24 cellular contexts compared by ENCODE assay signal in the genomic region with DNA sequence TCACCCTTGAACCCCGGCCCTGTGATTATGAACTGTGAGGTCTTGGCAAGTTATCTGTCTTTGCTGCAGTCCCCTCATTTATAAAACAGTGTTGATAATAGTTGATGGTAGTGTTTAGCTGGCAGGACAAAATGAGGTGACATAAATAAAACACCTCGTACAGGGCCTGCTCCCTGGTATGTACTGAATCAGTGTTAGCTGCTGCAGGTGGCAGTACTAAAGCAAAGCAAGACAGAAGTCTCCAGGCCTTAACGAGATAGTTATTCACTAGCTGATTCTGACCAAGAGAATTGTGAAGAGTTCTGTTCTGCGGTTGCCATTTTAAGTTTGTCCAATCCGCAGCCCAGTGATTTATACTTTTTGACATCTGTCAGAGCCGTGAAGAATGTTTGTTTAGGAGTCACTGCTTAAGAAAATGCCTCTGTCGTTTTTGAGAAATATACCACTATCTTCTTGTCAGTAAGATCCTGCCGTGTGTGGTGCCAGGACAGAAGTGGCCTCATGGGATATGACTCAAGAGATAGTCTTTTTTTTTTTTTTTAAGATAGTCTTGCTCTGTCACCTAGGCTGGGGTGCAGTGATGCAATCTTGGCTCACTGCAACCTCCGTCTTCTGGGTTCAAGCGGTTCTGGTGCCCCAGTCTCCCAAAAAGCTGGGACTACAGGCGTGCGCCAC.
DNase-seq lines count a peak whose midpoint lies in the region; ATAC-seq, FAIRE-seq and TF ChIP-seq lines count a peak whose summit lies in the region.
"Had no signal": no experiment of that assay in that cellular context is flagged by ENCODE, and none has a peak within 500 bp of the region (broad histone marks: within the 10 kb centered on the region; RNA-seq: fewer than 3 reads in every experiment).

No MANE protein-coding gene starts in this region.

- H3K9ac ChIP-seq in astrocyte (ENCODE audit: low read length) = no peak overlapping the region
- no peak overlapping the region for H3K9ac ChIP-seq in neural progenitor cell

- H3K36me3 Mint-ChIP-seq in astrocyte (ENCODE audit: low read depth, unreplicated experiment) (peaks cover 19% of the 10 kb centered on the region), neural progenitor cell (peaks cover 17% of the 10 kb centered on the region)

- peaks cover 9% of the 10 kb centered on the region for H3K9me3 ChIP-seq in A549
- no peaks in the 10 kb centered on the region for H3K9me3 ChIP-seq in astrocyte (ENCODE audit: insufficient read depth, low read depth, low read length)
- no peaks in the 10 kb centered on the region for H3K9me3 ChIP-seq in neural progenitor cell (ENCODE audit: low read depth)
- H3K9me3 ChIP-seq in gastroesophageal sphincter = peaks cover 0 to 6% (median 0%) of the 10 kb centered on the region in 3 donors
- H3K9me3 ChIP-seq: neutrophil, suprapubic skin had no signal

- H3K4me1 Mint-ChIP-seq in astrocyte (ENCODE audit: low read depth, unreplicated experiment) = no peaks in the 10 kb centered on the region
- H3K4me1 Mint-ChIP-seq in neural progenitor cell = no peaks in the 10 kb centered on the region

- TF ChIP-seq RAD21 in A549 (conservative IDR thresholded peaks at IDR 0.05 in 1 of 2, IDR thresholded peaks at IDR 0.05 in 1 of 2) = no peak

- TF ChIP-seq CTCF in A549 (IDR thresholded peaks at IDR 0.05) (no peak), astrocyte (IDR thresholded peaks at IDR 0.05; ENCODE audit: insufficient read depth, low read depth, low read length) (no peak), fibroblast of pulmonary artery (IDR thresholded peaks at IDR 0.05; ENCODE audit: low read length, missing control alignments) (no peak), neural progenitor cell (IDR thresholded peaks at IDR 0.05) (no peak), gastroesophageal sphincter (IDR thresholded peaks at IDR 0.05) (no peak)

- CTCF ChIA-PET in A549 (lab: Yijun Ruan, JAX) = interaction anchor here (0.5 to 1.8 kb wide), 4 partner anchors 10 to 1098 kb away, joined by 3 to 6 read pairs (median 3); no protein-coding TSS in a partner anchor

- H3K36me3 ChIP-seq in astrocyte (ENCODE audit: insufficient read depth, low read length) (no peaks in the 10 kb centered on the region), neural progenitor cell (no peaks in the 10 kb centered on the region), gastroesophageal sphincter (peaks cover 0 to 24% of the 10 kb centered on the region in 2 donors)

- DNase-seq in A549 (ENCODE audit: low read depth in 1 of 2, low spot score in 1 of 2) (peak in 1 of 2 experiments; percentile 20), M059J (ENCODE audit: low read depth) (peak; percentile 37), astrocyte (ENCODE audit: low read depth) (peak; percentile 26), fibroblast of pulmonary artery (ENCODE audit: low read depth) (peak; percentile 7), neural progenitor cell (ENCODE audit: low spot score) (no peak), superior temporal gyrus (ENCODE audit: extremely low spot score) (no peak)
- DNase-seq: activated CD4-positive, alpha-beta T cell treated with anti-CD3 and anti-CD28 coated beads, Interleukin-2, amount 50 U/mL, for 48 hours; activated naive CD4-positive, alpha-beta T cell treated with anti-CD3 and anti-CD28 coated beads, Interleukin-2, amount 50 U/mL, for 16 hours; activated T-cell treated with anti-CD3 and anti-CD28 coated beads, Interleukin-2, amount 50 U/mL, for 1 hour; DMS 273 treated with DMSO at 0.1 percent for 48 hours; H7; immature natural killer cell; NCI-H1092 treated with DMSO at 0.1 percent for 48 hours; NCI-H526; stimulated activated CD4-positive, alpha-beta T cell treated with anti-CD3 and anti-CD28 coated beads, Interleukin-12 subunit alpha, Interleukin-12 subunit beta, amount 100 ng/mL, for 4 hours had no signal

- TF ChIP-seq POLR2A in A549 (IDR thresholded peaks at IDR 0.05; ENCODE audit: low read length) (no peak), gastroesophageal sphincter (IDR thresholded peaks at IDR 0.05) (no peak)

- H3K4me3 ChIP-seq in A549 (no peak overlapping the region), astrocyte (ENCODE audit: insufficient read depth, low read depth, low read length) (no peak overlapping the region), fibroblast of pulmonary artery (replicated peaks; ENCODE audit: low read depth, low read length) (no peak overlapping the region), neural progenitor cell (no peak overlapping the region), gastroesophageal sphincter (no peak overlapping the region)
- H3K4me3 ChIP-seq: heart left ventricle, suprapubic skin had no signal

- TF ChIP-seq EP300 in A549 (IDR thresholded peaks at IDR 0.05) (no peak), gastroesophageal sphincter (IDR thresholded peaks at IDR 0.05) (no peak)

- no peak overlapping the region for H3K27ac Mint-ChIP-seq in astrocyte (ENCODE audit: unreplicated experiment)
- no peak overlapping the region for H3K27ac Mint-ChIP-seq in neural progenitor cell

- H3K27me3 Mint-ChIP-seq in astrocyte (ENCODE audit: low read depth, unreplicated experiment) (no peaks in the 10 kb centered on the region), neural progenitor cell (ENCODE audit: insufficient read depth, low read depth) (peaks cover 2% of the 10 kb centered on the region)

- peak; percentile 18 for FAIRE-seq in A549 (lab: Jason Lieb, UNC)
- no peak for FAIRE-seq in astrocyte (lab: Jason Lieb, UNC)
- FAIRE-seq: A204.1 had no signal

- H2AFZ ChIP-seq in astrocyte (ENCODE audit: low read depth, low read length) (no peak overlapping the region), neural progenitor cell (replicated peaks) (no peak overlapping the region)

- peak overlapping the region in 1 of 2 experiments; percentile 1; a peak in 2 of 6 replicates for H3K27ac ChIP-seq in A549
- H3K27ac ChIP-seq in astrocyte (ENCODE audit: low read depth, low read length) = no peak overlapping the region
- H3K27ac ChIP-seq in neural progenitor cell = no peak overlapping the region
- no peak overlapping the region for H3K27ac ChIP-seq in gastroesophageal sphincter
- H3K27ac ChIP-seq: C4-2B, epithelial cell of prostate, heart left ventricle, neutrophil, suprapubic skin, VCaP had no signal

- peak in 1 of 2 experiments; percentile 54; a peak in 2 of 6 replicates for ATAC-seq in A549
- ATAC-seq in HG02678 (IDR thresholded peaks at IDR 0.05; ENCODE audit: unreplicated experiment) = no peak
- no peak for ATAC-seq in gastroesophageal sphincter

- H3K27me3 ChIP-seq in astrocyte (ENCODE audit: insufficient read depth, low read length) (no peaks in the 10 kb centered on the region), neural progenitor cell (no peaks in the 10 kb centered on the region), gastroesophageal sphincter (no peaks in the 10 kb centered on the region)
- H3K27me3 ChIP-seq: heart left ventricle, neutrophil, suprapubic skin had no signal

- H3K9me3 Mint-ChIP-seq in astrocyte (ENCODE audit: unreplicated experiment) = no peaks in the 10 kb centered on the region
- peaks cover 3% of the 10 kb centered on the region for H3K9me3 Mint-ChIP-seq in neural progenitor cell
- H3K9me3 Mint-ChIP-seq: immature natural killer cell had no signal

- H3K79me2 ChIP-seq in astrocyte (ENCODE audit: insufficient read depth, low read length) (no peaks in the 10 kb centered on the region), neural progenitor cell (ENCODE audit: low read depth) (no peaks in the 10 kb centered on the region)

- 75% methylated on average over 12 of the region's 12 CpGs for WGBS in A549 (ENCODE audit: missing lambda C conversion rate)
- WGBS in gastroesophageal sphincter (ENCODE audit: low coverage in 1 of 2), 2 donors = 71 to 81% methylated on average over 5 to 8 of the region's 12 CpGs

- no peaks in the 10 kb centered on the region for H4K20me1 ChIP-seq in astrocyte (ENCODE audit: insufficient read depth, low read length)
- no peaks in the 10 kb centered on the region for H4K20me1 ChIP-seq in neural progenitor cell (ENCODE audit: low read depth)

- POLR2A ChIA-PET in A549 (lab: Yijun Ruan, JAX) = no interaction called here

- 0 out of 3 replicates have a peak overlapping the region, but pooled peaks have one; percentile 0 for H3K4me2 ChIP-seq in A549
- no peak overlapping the region for H3K4me2 ChIP-seq in astrocyte (ENCODE audit: low read length)
- no peak overlapping the region for H3K4me2 ChIP-seq in neural progenitor cell

- H3F3A ChIP-seq in neural progenitor cell (ENCODE audit: low read depth) = no peaks in the 10 kb centered on the region

- H3K4me3 Mint-ChIP-seq in astrocyte (ENCODE audit: unreplicated experiment) (no peak overlapping the region), neural progenitor cell (no peak overlapping the region)
- H3K4me3 Mint-ChIP-seq: immature natural killer cell had no signal

- H3K4me1 ChIP-seq in A549 (0 out of 3 replicates have a peak, but pooled peaks cover 4% of the 10 kb centered on the region), astrocyte (ENCODE audit: insufficient read depth, low read length) (no peaks in the 10 kb centered on the region), neural progenitor cell (no peaks in the 10 kb centered on the region), gastroesophageal sphincter (no peaks in the 10 kb centered on the region)
- H3K4me1 ChIP-seq: suprapubic skin had no signal

TF ChIP-seq in A549, 52 proteins besides CTCF, POLR2A, EP300 and RAD21 (continues in another document):
- TF ChIP-seq TFCP2L1 (CRISPR knock-in tag; IDR thresholded peaks at IDR 0.05) (no peak), PHF8 (IDR thresholded peaks at IDR 0.05; ENCODE audit: borderline replicate concordance, low read depth) (no peak), FOXS1 (CRISPR knock-in tag; IDR thresholded peaks at IDR 0.05) (no peak), FOSB (CRISPR knock-in tag; IDR thresholded peaks at IDR 0.05) (no peak), GATA3 (IDR thresholded peaks at IDR 0.05; ENCODE audit: borderline replicate concordance) (no peak), HDAC2 (IDR thresholded peaks at IDR 0.05) (no peak), KDM5A (IDR thresholded peaks at IDR 0.05) (no peak), RARB (CRISPR knock-in tag; IDR thresholded peaks at IDR 0.05) (no peak), BHLHE40 (IDR thresholded peaks at IDR 0.05; ENCODE audit: low read depth, low read length) (no peak), CHD4 (IDR thresholded peaks at IDR 0.05; ENCODE audit: borderline replicate concordance) (no peak), EHF (CRISPR knock-in tag; IDR thresholded peaks at IDR 0.05) (no peak), NR3C1 (IDR thresholded peaks at IDR 0.05) (no peak), ZC3H11A (IDR thresholded peaks at IDR 0.05) (no peak)
- TF ChIP-seq, protein P1, sequence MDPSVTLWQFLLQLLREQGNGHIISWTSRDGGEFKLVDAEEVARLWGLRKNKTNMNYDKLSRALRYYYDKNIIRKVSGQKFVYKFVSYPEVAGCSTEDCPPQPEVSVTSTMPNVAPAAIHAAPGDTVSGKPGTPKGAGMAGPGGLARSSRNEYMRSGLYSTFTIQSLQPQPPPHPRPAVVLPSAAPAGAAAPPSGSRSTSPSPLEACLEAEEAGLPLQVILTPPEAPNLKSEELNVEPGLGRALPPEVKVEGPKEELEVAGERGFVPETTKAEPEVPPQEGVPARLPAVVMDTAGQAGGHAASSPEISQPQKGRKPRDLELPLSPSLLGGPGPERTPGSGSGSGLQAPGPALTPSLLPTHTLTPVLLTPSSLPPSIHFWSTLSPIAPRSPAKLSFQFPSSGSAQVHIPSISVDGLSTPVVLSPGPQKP (IDR thresholded peaks at IDR 0.05; ENCODE audit: low read depth, low read length) = no peak

Comparison
In these comparisons a context has a peak if more than half of its experiments do, and no peak if none do; other contexts are left out.
1. DNase-seq: peak in M059J (single experiment), astrocyte (single experiment) and fibroblast of pulmonary artery (single experiment); none in neural progenitor cell (single experiment) and superior temporal gyrus (single experiment).